ENCODE assay signal across 15 cellular contexts in the genomic region with DNA sequence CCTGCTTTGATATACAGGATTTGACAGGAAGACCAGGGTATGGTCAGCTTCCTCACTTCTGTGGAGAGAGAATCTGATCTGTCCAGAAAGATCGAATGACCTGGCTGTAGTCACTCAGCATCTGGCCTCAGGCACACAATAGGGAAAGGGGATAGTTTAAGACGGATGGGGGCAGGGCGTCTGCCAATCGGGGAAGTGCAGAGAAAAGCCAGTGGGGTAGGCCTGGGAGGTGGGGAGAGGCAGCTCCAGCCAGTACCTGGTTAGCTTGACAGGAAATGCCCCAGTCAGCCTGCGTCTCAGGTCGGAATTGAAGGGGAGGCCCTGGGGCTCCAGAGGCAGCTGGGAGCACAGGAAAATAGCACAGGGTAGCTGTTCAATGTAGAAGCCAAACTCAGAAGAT. TPM values are rescaled to one million over a fixed set of nuclear protein-coding genes. Genes with fewer than 3 reads are reported as not detected.
A peak's percentile ranks its signal among the peaks of the same experiment; 100 is the strongest.
DNase-seq lines count a peak whose midpoint lies in the region; ATAC-seq and TF ChIP-seq lines count a peak whose summit lies in the region.
"Had no signal": no experiment of that assay in that cellular context is flagged by ENCODE, and none has a peak within 500 bp of the region (broad histone marks: within the 10 kb centered on the region; RNA-seq: fewer than 3 reads in every experiment).

No MANE protein-coding gene starts in this region.

- no peaks in the 10 kb centered on the region for H3K27me3 Mint-ChIP-seq in activated T-cell treated with anti-CD3 and anti-CD28 coated beads, Interleukin-2, amount 50 U/mL, for 72 hours (ENCODE audit: low read depth)
- H3K27me3 Mint-ChIP-seq in activated naive CD8-positive, alpha-beta T cell: no peaks in the 10 kb centered on the region
- H3K27me3 Mint-ChIP-seq: type B pancreatic cell had no signal

- no peaks in the 10 kb centered on the region for H3K27me3 ChIP-seq in iPS-20b (ENCODE audit: insufficient read depth, low read length)
- H3K27me3 ChIP-seq in gastrocnemius medialis: no peaks in the 10 kb centered on the region
- no peaks in the 10 kb centered on the region for H3K27me3 ChIP-seq in mammary epithelial cell (ENCODE audit: insufficient read depth, low read length)
- H3K27me3 ChIP-seq: ovary had no signal

- no peak overlapping the region for H3K4me3 Mint-ChIP-seq in activated T-cell treated with anti-CD3 and anti-CD28 coated beads, Interleukin-2, amount 50 U/mL, for 72 hours
- no peak overlapping the region for H3K4me3 Mint-ChIP-seq in activated naive CD8-positive, alpha-beta T cell
- H3K4me3 Mint-ChIP-seq: type B pancreatic cell had no signal

- peak overlapping the region; percentile 29 for H3K27ac Mint-ChIP-seq in activated T-cell treated with anti-CD3 and anti-CD28 coated beads, Interleukin-2, amount 50 U/mL, for 72 hours
- H3K27ac Mint-ChIP-seq in activated naive CD8-positive, alpha-beta T cell: peak overlapping the region; percentile 89
- H3K27ac Mint-ChIP-seq: type B pancreatic cell had no signal

- H3K4me3 ChIP-seq in iPS-20b (ENCODE audit: low read length) (peak overlapping the region; percentile 16; the same call in 1 of the 2 replicates), gastrocnemius medialis (no peak overlapping the region), mammary epithelial cell (replicated peaks in 1 of 3; ENCODE audit: insufficient read depth in 1 of 3, low read depth in 2 of 3, low read length in 3 of 3) (no peak overlapping the region)
- H3K4me3 ChIP-seq: ovary had no signal

- no peak for DNase-seq in activated T-cell treated with anti-CD3 and anti-CD28 coated beads, Interleukin-2, amount 50 U/mL, for 72 hours
- DNase-seq in activated T-cell treated with anti-CD3 and anti-CD28 coated beads for 4 hours (no peak), gastrocnemius medialis (no peak), H4 (ENCODE audit: low spot score) (no peak), mammary epithelial cell (no peak)
- DNase-seq in activated CD8-positive, alpha-beta memory T cell treated with anti-CD3 and anti-CD28 coated beads for 24 hours: no peak
- DNase-seq: HCEC 1CT, NCI-H2171, ovary, SIG-M5 had no signal

- no peaks in the 10 kb centered on the region for H4K20me1 ChIP-seq in mammary epithelial cell (ENCODE audit: insufficient read depth, low read length)

- no peaks in the 10 kb centered on the region for H3K9me3 Mint-ChIP-seq in activated T-cell treated with anti-CD3 and anti-CD28 coated beads, Interleukin-2, amount 50 U/mL, for 72 hours
- H3K9me3 Mint-ChIP-seq in activated naive CD8-positive, alpha-beta T cell (ENCODE audit: low read depth): no peaks in the 10 kb centered on the region
- H3K9me3 Mint-ChIP-seq: type B pancreatic cell had no signal

- no peak for ATAC-seq in activated T-cell treated with anti-CD3 and anti-CD28 coated beads, Interleukin-2, amount 50 U/mL, for 72 hours (replicated peaks in 1 of 2)
- ATAC-seq in gastrocnemius medialis: peak in 1 of 2 donors; percentile 28

- no peak for TF ChIP-seq POLR2A in gastrocnemius medialis (IDR thresholded peaks at IDR 0.05)

- H2AFZ ChIP-seq in mammary epithelial cell (ENCODE audit: low read depth, low read length): no peak overlapping the region

- in situ Hi-C loops in gastrocnemius medialis (cut with MboI; ENCODE audit: low sequenced_read_pairs in 4 of 4) (no loop called here), mammary epithelial cell (cut with MboI; ENCODE audit: low sequenced_read_pairs in 2 of 2) (no loop called here)

- H3K79me2 ChIP-seq in mammary epithelial cell (ENCODE audit: insufficient read depth, low read length): peaks cover 12% of the 10 kb centered on the region

- CTCF ChIA-PET in mammary epithelial cell (lab: Charles Lee; ENCODE audit: low non-redundant PET): no interaction called here

- H3K4me2 ChIP-seq in mammary epithelial cell (ENCODE audit: insufficient read depth, low read depth, low read length): no peak overlapping the region

- H3K4me1 Mint-ChIP-seq in activated T-cell treated with anti-CD3 and anti-CD28 coated beads, Interleukin-2, amount 50 U/mL, for 72 hours (ENCODE audit: low read depth): peaks cover 14% of the 10 kb centered on the region
- peaks cover 18% of the 10 kb centered on the region for H3K4me1 Mint-ChIP-seq in activated naive CD8-positive, alpha-beta T cell (ENCODE audit: low read depth)

- dilution Hi-C loops in mammary epithelial cell (cut with HindIII; ENCODE audit: low sequenced_read_pairs): no loop called here

- no TSS peak for BruUV-seq in mammary epithelial cell (replicated peaks; lab: Mats Ljungman, UMichigan)

- H3K9me3 ChIP-seq in iPS-20b (ENCODE audit: insufficient read depth, low read depth, low read length) (no peaks in the 10 kb centered on the region), gastrocnemius medialis (no peaks in the 10 kb centered on the region), mammary epithelial cell (replicated peaks; ENCODE audit: insufficient read depth, low read length) (no peaks in the 10 kb centered on the region)
- H3K9me3 ChIP-seq: ovary had no signal

- intact Hi-C loops in gastrocnemius medialis (cut with DNase I; ENCODE audit: low total_unique reads): no loop called here
- intact Hi-C loops in mammary epithelial cell (cut with micrococcal nuclease): no loop called here

- H3K27ac ChIP-seq in iPS-20b (ENCODE audit: low read length) (peak overlapping the region; percentile 6), gastrocnemius medialis (peak overlapping the region; percentile 15 to 62 (median 25)), mammary epithelial cell (ENCODE audit: insufficient read depth, low read depth, low read length) (no peak overlapping the region)
- H3K27ac ChIP-seq: ovary had no signal

- H3K4me1 ChIP-seq in iPS-20b (ENCODE audit: insufficient read depth, low read length) (peaks cover 16% of the 10 kb centered on the region; the same call in 1 of the 2 replicates), gastrocnemius medialis (peaks cover 17 to 20% of the 10 kb centered on the region in 2 donors), mammary epithelial cell (ENCODE audit: insufficient read depth, low read length) (no peaks in the 10 kb centered on the region)

- H3K36me3 ChIP-seq in iPS-20b (ENCODE audit: insufficient read depth, low read depth, low read length) (peaks cover 47% of the 10 kb centered on the region), gastrocnemius medialis (peaks cover 0 to 11% of the 10 kb centered on the region in 2 donors), mammary epithelial cell (ENCODE audit: insufficient read depth, low read length) (peaks cover 2% of the 10 kb centered on the region)
- H3K36me3 ChIP-seq: ovary had no signal

- H3K9ac ChIP-seq in iPS-20b (ENCODE audit: low read depth, low read length) (peak overlapping the region; percentile 25; the same call in 1 of the 2 replicates), mammary epithelial cell (ENCODE audit: insufficient read depth, low read length) (no peak overlapping the region)

- no peak for TF ChIP-seq CTCF in gastrocnemius medialis (IDR thresholded peaks at IDR 0.05 in 4 of 5, conservative IDR thresholded peaks at IDR 0.05 in 1 of 5)
- no peak for TF ChIP-seq CTCF in mammary epithelial cell (conservative IDR thresholded peaks at IDR 0.05 in 1 of 2, IDR thresholded peaks at IDR 0.05 in 1 of 2; ENCODE audit: extremely low read depth in 1 of 2, insufficient read depth in 1 of 2, low read depth in 1 of 2, low read length in 2 of 2)

- WGBS in mammary epithelial cell (ENCODE audit: low coverage, missing lambda C conversion rate): 56% methylated on average over 3 of the region's 6 CpGs

- peaks cover 3 to 14% of the 10 kb centered on the region in 2 donors for H3K36me3 Mint-ChIP-seq in activated T-cell treated with anti-CD3 and anti-CD28 coated beads, Interleukin-2, amount 50 U/mL, for 72 hours (ENCODE audit: insufficient read depth in 2 of 2)
- peaks cover 6% of the 10 kb centered on the region for H3K36me3 Mint-ChIP-seq in activated naive CD8-positive, alpha-beta T cell

RNA-seq across cellular contexts. Expression of a gene that starts 12.4 kb away (rescaled TPM):
- 10 to 100 TPM; 37.1 to 42.9 TPM for total RNA-seq in activated T-cell treated with anti-CD3 and anti-CD28 coated beads, Interleukin-2, amount 50 U/mL, for 72 hours
- total RNA-seq in gastrocnemius medialis (10 to 100 TPM; 16.4 to 38.9 (median 24.9) TPM), mammary epithelial cell (10 to 100 TPM; 12.7 to 29.0 TPM)
- 9.4 and 13.8 TPM in 2 replicates for total RNA-seq in H4 (2014; rRNA removed; shearing (Covaris generic))
- 10.9 TPM for polyA plus RNA-seq in mammary epithelial cell
- polyA minus RNA-seq in mammary epithelial cell: 8.8 TPM

RNA-seq across cellular contexts. Expression of a gene that starts 22.3 kb away (rescaled TPM):
- total RNA-seq in activated T-cell treated with anti-CD3 and anti-CD28 coated beads, Interleukin-2, amount 50 U/mL, for 72 hours: not detected
- total RNA-seq in gastrocnemius medialis (not detected), mammary epithelial cell (not detected)
- 0.35 and 0.43 TPM in 2 replicates for total RNA-seq in H4 (2014; rRNA removed; shearing (Covaris generic))
- polyA plus RNA-seq in mammary epithelial cell: not detected
- not detected for polyA minus RNA-seq in mammary epithelial cell
- total RNA-seq: glomerular endothelial cell, lower leg skin, ovary had no signal
- polyA plus RNA-seq: ovary had no signal

RNA-seq across cellular contexts. Expression of a gene that starts 32.4 kb away (rescaled TPM):
- total RNA-seq in activated T-cell treated with anti-CD3 and anti-CD28 coated beads, Interleukin-2, amount 50 U/mL, for 72 hours: 10 to 100 TPM; 38.3 to 45.9 TPM
- total RNA-seq in gastrocnemius medialis (10 to 100 TPM; 16.7 to 43.0 (median 26.5) TPM), mammary epithelial cell (10 to 100 TPM; 25.5 to 41.0 TPM)
- 8.6 and 12.4 TPM in 2 replicates for total RNA-seq in H4 (2014; rRNA removed; shearing (Covaris generic))
- polyA plus RNA-seq in mammary epithelial cell: 6.7 TPM
- polyA minus RNA-seq in mammary epithelial cell: 7.9 TPM

RNA-seq across cellular contexts. Expression of a gene that starts 44.1 kb away (rescaled TPM):
- total RNA-seq in activated T-cell treated with anti-CD3 and anti-CD28 coated beads, Interleukin-2, amount 50 U/mL, for 72 hours: not detected
- not detected for total RNA-seq in gastrocnemius medialis
- total RNA-seq in H4 (2014; rRNA removed; shearing (Covaris generic)): 0.04 and 0.25 TPM in 2 replicates
- total RNA-seq in mammary epithelial cell: not detected
- polyA plus RNA-seq in mammary epithelial cell: not detected
- polyA minus RNA-seq in mammary epithelial cell: not detected
- total RNA-seq: glomerular endothelial cell, lower leg skin had no signal
- polyA plus RNA-seq: ovary had no signal

RNA-seq across cellular contexts. Expression of a gene that starts 48.6 kb away (rescaled TPM):
- not detected for total RNA-seq in activated T-cell treated with anti-CD3 and anti-CD28 coated beads, Interleukin-2, amount 50 U/mL, for 72 hours
- total RNA-seq in gastrocnemius medialis (not detected), mammary epithelial cell (not detected)
- not detected in 2 replicates for total RNA-seq in H4 (2014; rRNA removed; shearing (Covaris generic))
- polyA plus RNA-seq in mammary epithelial cell: not detected
- polyA minus RNA-seq in mammary epithelial cell: not detected
- total RNA-seq: glomerular endothelial cell, lower leg skin, ovary had no signal
- polyA plus RNA-seq: ovary had no signal
